Comparison of ENCODE assay signal across 19 cellular contexts in the genomic region with DNA sequence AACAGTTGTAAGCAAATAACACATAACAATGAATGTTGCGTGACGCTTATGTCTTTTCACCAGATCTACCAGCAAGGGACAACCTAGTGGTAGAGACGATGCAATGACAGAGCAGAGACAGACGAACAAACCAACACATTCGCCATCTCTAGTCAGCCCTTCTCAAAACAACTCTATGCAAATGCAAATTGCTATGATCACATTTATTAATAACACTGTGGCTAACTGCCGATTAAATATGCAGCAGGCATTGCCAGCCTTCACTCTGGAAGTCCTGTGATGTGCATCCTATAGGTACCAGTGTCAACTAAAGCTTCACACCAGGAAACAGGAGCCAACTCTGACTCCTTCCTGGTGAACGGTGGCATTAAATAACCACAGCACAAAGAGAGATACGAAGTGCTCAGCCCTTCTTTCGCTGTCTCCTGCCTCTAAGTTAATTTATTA.
DNase-seq lines count a peak whose midpoint lies in the region; ATAC-seq and TF ChIP-seq lines count a peak whose summit lies in the region.
"Had no signal": no experiment of that assay in that cellular context is flagged by ENCODE, and none has a peak within 500 bp of the region (broad histone marks: within the 10 kb centered on the region; RNA-seq: fewer than 3 reads in every experiment).

No MANE protein-coding gene starts in this region.

- peak overlapping the region; percentile 88 for H3K27ac ChIP-seq in CD4-positive, alpha-beta T cell (ENCODE audit: low read depth, low read length)
- peak overlapping the region; percentile 26 for H3K27ac ChIP-seq in CD8-positive, alpha-beta memory T cell (ENCODE audit: low read depth, low read length)
- no peak overlapping the region for H3K27ac ChIP-seq in endodermal cell (ENCODE audit: low read depth, low read length)
- no peak overlapping the region for H3K27ac ChIP-seq in substantia nigra (ENCODE audit: low read depth, low read length, poor library complexity, severe bottlenecking)
- H3K27ac ChIP-seq: brain microvascular endothelial cell, dorsolateral prefrontal cortex, tibial nerve had no signal

- peak overlapping the region; percentile 95 for H3K27ac Mint-ChIP-seq in CD4-positive, alpha-beta T cell
- H3K27ac Mint-ChIP-seq in CD8-positive, alpha-beta memory T cell = peak overlapping the region; percentile 84 to 97 (median 92)
- H3K27ac Mint-ChIP-seq in activated T-cell treated with anti-CD3 and anti-CD28 coated beads, Interleukin-2, amount 50 U/mL, for 72 hours = peak overlapping the region; percentile 66
- no peak overlapping the region for H3K27ac Mint-ChIP-seq in endodermal cell

- H3K36me3 Mint-ChIP-seq in CD4-positive, alpha-beta T cell (ENCODE audit: low read depth) = peaks cover 59% of the 10 kb centered on the region
- H3K36me3 Mint-ChIP-seq in CD8-positive, alpha-beta memory T cell = peaks cover 8 to 50% (median 25%) of the 10 kb centered on the region in 3 donors
- H3K36me3 Mint-ChIP-seq in activated T-cell treated with anti-CD3 and anti-CD28 coated beads, Interleukin-2, amount 50 U/mL, for 72 hours (ENCODE audit: insufficient read depth in 2 of 2) = peaks cover 14 to 19% of the 10 kb centered on the region in 2 donors
- peaks cover 35% of the 10 kb centered on the region for H3K36me3 Mint-ChIP-seq in endodermal cell (ENCODE audit: low read depth)

- 90 to 95% methylated on average over 7 to 9 of the region's 9 CpGs for WGBS in endodermal cell (ENCODE audit: insufficient coverage in 1 of 2, insufficient read length in 1 of 2), 2 experiments

- H3K36me3 ChIP-seq in CD8-positive, alpha-beta memory T cell (ENCODE audit: insufficient read depth, low read length) = no peaks in the 10 kb centered on the region
- H3K36me3 ChIP-seq in endodermal cell (ENCODE audit: control insufficient read depth, insufficient read depth, low read length) = no peaks in the 10 kb centered on the region
- H3K36me3 ChIP-seq: brain microvascular endothelial cell had no signal

- no peak overlapping the region for H3K9ac ChIP-seq in endodermal cell (ENCODE audit: extremely low read depth, low read length, poor library complexity, severe bottlenecking)

- peaks cover 3% of the 10 kb centered on the region for H3K9me3 Mint-ChIP-seq in CD4-positive, alpha-beta T cell
- H3K9me3 Mint-ChIP-seq in CD8-positive, alpha-beta memory T cell = peaks cover 0 to 3% (median 0%) of the 10 kb centered on the region in 5 donors
- H3K9me3 Mint-ChIP-seq in activated T-cell treated with anti-CD3 and anti-CD28 coated beads, Interleukin-2, amount 50 U/mL, for 72 hours = peaks cover 1 to 8% of the 10 kb centered on the region in 2 donors
- peaks cover 16% of the 10 kb centered on the region for H3K9me3 Mint-ChIP-seq in endodermal cell

- no peaks in the 10 kb centered on the region for H3K27me3 Mint-ChIP-seq in CD4-positive, alpha-beta T cell
- H3K27me3 Mint-ChIP-seq in CD8-positive, alpha-beta memory T cell = no peaks in the 10 kb centered on the region
- no peaks in the 10 kb centered on the region for H3K27me3 Mint-ChIP-seq in activated T-cell treated with anti-CD3 and anti-CD28 coated beads, Interleukin-2, amount 50 U/mL, for 72 hours (ENCODE audit: low read depth)
- H3K27me3 Mint-ChIP-seq in endodermal cell (ENCODE audit: insufficient read depth) = no peaks in the 10 kb centered on the region
- H3K27me3 Mint-ChIP-seq: IgD-negative memory B cell had no signal

- peak; percentile 30 for TF ChIP-seq CTCF in CD4-positive, alpha-beta T cell (IDR thresholded peaks at IDR 0.05)
- TF ChIP-seq CTCF in endodermal cell (conservative IDR thresholded peaks at IDR 0.05) = peak; percentile 37

- peak in 3 of 10 experiments; percentile 19 to 28 (median 21) for DNase-seq in CD4-positive, alpha-beta T cell
- peak in 3 of 5 donors; percentile 43 to 80 (median 54) for DNase-seq in CD8-positive, alpha-beta memory T cell
- DNase-seq in activated T-cell treated with anti-CD3 and anti-CD28 coated beads, Interleukin-2, amount 50 U/mL, for 72 hours = peak; percentile 28 to 34
- DNase-seq in endodermal cell (no peak), substantia nigra (lab: John Stamatoyannopoulos, UW) (no peak), pons (ENCODE audit: low spot score) (no peak)
- DNase-seq: brain microvascular endothelial cell; dorsolateral prefrontal cortex; GOT3; NCI-H2029; NCI-H510A treated with DMSO at 0.1 percent for 48 hours; OCI-M1; stimulated activated CD4-positive, alpha-beta T cell treated with anti-CD3 and anti-CD28 coated beads, Interleukin-4, amount 100 ng/mL, for 4 hours; stimulated activated CD8-positive, alpha-beta memory T cell treated with anti-CD3 and anti-CD28 coated beads, Interleukin-4, amount 100 ng/mL, for 48 hours; T-helper 9 cell had no signal

- no peaks in the 10 kb centered on the region for H3K9me3 ChIP-seq in CD4-positive, alpha-beta T cell (ENCODE audit: control insufficient read depth, low read length)
- no peaks in the 10 kb centered on the region for H3K9me3 ChIP-seq in CD8-positive, alpha-beta memory T cell (ENCODE audit: low read length)
- H3K9me3 ChIP-seq in endodermal cell (ENCODE audit: control insufficient read depth, low read length) = peaks cover 17% of the 10 kb centered on the region

- H3K4me1 ChIP-seq in CD8-positive, alpha-beta memory T cell (ENCODE audit: insufficient read depth, low read length) = peaks cover 87% of the 10 kb centered on the region
- H3K4me1 ChIP-seq in endodermal cell (ENCODE audit: control insufficient read depth, insufficient read depth, low read length) = peaks cover 4% of the 10 kb centered on the region
- H3K4me1 ChIP-seq: tibial nerve had no signal

- peak overlapping the region; percentile 32 for H3K4me3 ChIP-seq in CD8-positive, alpha-beta memory T cell (ENCODE audit: low read length)
- H3K4me3 ChIP-seq in endodermal cell (ENCODE audit: low read length) = no peak overlapping the region
- H3K4me3 ChIP-seq: dorsolateral prefrontal cortex, skin epidermis, tibial nerve had no signal

- intact Hi-C loops in CD4-positive, alpha-beta T cell (cut with DNase I, micrococcal nuclease) = loop anchor here (2.0 to 5.0 kb wide), 3 partner anchors 35 to 93 kb away; a partner anchor contains a TSS

- peak overlapping the region; percentile 84 for H3K4me3 Mint-ChIP-seq in CD4-positive, alpha-beta T cell
- peak overlapping the region; percentile 49 to 81 (median 70) for H3K4me3 Mint-ChIP-seq in CD8-positive, alpha-beta memory T cell
- H3K4me3 Mint-ChIP-seq in activated T-cell treated with anti-CD3 and anti-CD28 coated beads, Interleukin-2, amount 50 U/mL, for 72 hours = peak overlapping the region; percentile 81 to 85
- no peak overlapping the region for H3K4me3 Mint-ChIP-seq in endodermal cell

- no peaks in the 10 kb centered on the region for H3K27me3 ChIP-seq in CD4-positive, alpha-beta T cell (ENCODE audit: control insufficient read depth, insufficient read depth, low read length)
- no peaks in the 10 kb centered on the region for H3K27me3 ChIP-seq in CD8-positive, alpha-beta memory T cell (ENCODE audit: insufficient read depth, low read length, poor library complexity, severe bottlenecking)
- no peaks in the 10 kb centered on the region for H3K27me3 ChIP-seq in endodermal cell (ENCODE audit: control insufficient read depth, insufficient read depth, low read length, poor library complexity, severe bottlenecking)
- H3K27me3 ChIP-seq: brain microvascular endothelial cell, dorsolateral prefrontal cortex, tibial nerve had no signal

- CTCF ChIA-PET in CD4-positive, alpha-beta T cell (lab: Charles Lee) = interaction anchor here (0.6 to 2.6 kb wide), 8 partner anchors 10 to 117 kb away, joined by 3 to 10 read pairs (median 3); no protein-coding TSS in a partner anchor
- CTCF ChIA-PET in CD8-positive, alpha-beta memory T cell (lab: Charles Lee) = no interaction called here

- POLR2A ChIA-PET in CD4-positive, alpha-beta T cell (lab: Charles Lee) = interaction anchor here (0.8 to 2.9 kb wide), 10 partner anchors 9 to 264 kb away, joined by 3 to 20 read pairs (median 3); no protein-coding TSS in a partner anchor
- POLR2A ChIA-PET in CD8-positive, alpha-beta memory T cell (lab: Charles Lee) = interaction anchor here (0.6 kb wide), 1 partner anchor 57 kb away, joined by 4 read pairs; no protein-coding TSS in a partner anchor

- H3K4me1 Mint-ChIP-seq in CD4-positive, alpha-beta T cell (ENCODE audit: low read depth) = peaks cover 92% of the 10 kb centered on the region
- H3K4me1 Mint-ChIP-seq in CD8-positive, alpha-beta memory T cell = peaks cover 78 to 97% (median 92%) of the 10 kb centered on the region in 3 donors
- peaks cover 94% of the 10 kb centered on the region for H3K4me1 Mint-ChIP-seq in activated T-cell treated with anti-CD3 and anti-CD28 coated beads, Interleukin-2, amount 50 U/mL, for 72 hours (ENCODE audit: low read depth)
- peaks cover 11% of the 10 kb centered on the region for H3K4me1 Mint-ChIP-seq in endodermal cell

- peak; percentile 53 for ATAC-seq in CD4-positive, alpha-beta T cell (ENCODE audit: poor library complexity)
- peak; percentile 57 to 65 for ATAC-seq in activated T-cell treated with anti-CD3 and anti-CD28 coated beads, Interleukin-2, amount 50 U/mL, for 72 hours (replicated peaks in 1 of 2)
- no peak for ATAC-seq in HG02763 (IDR thresholded peaks at IDR 0.05; ENCODE audit: unreplicated experiment)

Comparison
In these comparisons a context has a peak if more than half of its experiments do, and no peak if none do; other contexts are left out.
1. DNase-seq: peak in CD8-positive, alpha-beta memory T cell (3 of 5) and activated T-cell treated with anti-CD3 and anti-CD28 coated beads, Interleukin-2, amount 50 U/mL, for 72 hours (2 of 2); none in endodermal cell (single experiment), substantia nigra (0 of 49) and pons (single experiment).
2. H3K27ac ChIP-seq: peak in CD4-positive, alpha-beta T cell (single experiment) and CD8-positive, alpha-beta memory T cell (single experiment); none in endodermal cell (single experiment) and substantia nigra (single experiment).